Comparison of ENCODE assay signal across 16 cellular contexts in the genomic region with DNA sequence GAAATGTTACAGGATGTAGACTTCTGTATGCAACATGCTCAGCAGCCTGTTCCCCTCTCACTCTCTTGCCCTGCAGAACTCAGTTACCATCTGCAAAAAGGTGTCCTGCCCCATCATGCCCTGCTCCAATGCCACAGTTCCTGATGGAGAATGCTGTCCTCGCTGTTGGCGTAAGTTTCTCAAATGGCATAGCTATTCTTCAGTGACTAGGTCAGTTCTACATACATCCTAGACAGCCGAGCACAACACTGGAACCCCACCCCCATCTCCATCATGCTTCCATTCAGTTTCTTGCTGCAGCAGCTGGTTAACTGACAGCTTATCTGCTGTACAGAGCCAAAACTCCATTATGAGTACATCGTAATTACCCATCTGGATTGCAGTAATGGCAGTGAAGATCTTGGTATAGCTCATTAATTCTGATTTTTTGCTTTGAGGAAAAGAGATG. TPM values are rescaled to one million over a fixed set of nuclear protein-coding genes. Genes with fewer than 3 reads are reported as not detected.
DNase-seq lines count a peak whose midpoint lies in the region; ATAC-seq, FAIRE-seq and TF ChIP-seq lines count a peak whose summit lies in the region.
"Had no signal": no experiment of that assay in that cellular context is flagged by ENCODE, and none has a peak within 500 bp of the region (broad histone marks: within the 10 kb centered on the region; RNA-seq: fewer than 3 reads in every experiment).

No MANE protein-coding gene starts in this region.

- no peak overlapping the region for H3K9ac ChIP-seq in rectal smooth muscle tissue (ENCODE audit: low read length)

- TF ChIP-seq EP300 in upper lobe of left lung (IDR thresholded peaks at IDR 0.05): no peak

- TF ChIP-seq CTCF in RWPE2 (IDR thresholded peaks at IDR 0.05; ENCODE audit: poor library complexity, severe bottlenecking) (no peak), fibroblast of mammary gland (conservative IDR thresholded peaks at IDR 0.05; ENCODE audit: control insufficient read depth, insufficient read depth, low read depth, low read length) (no peak), upper lobe of left lung (IDR thresholded peaks at IDR 0.05) (no peak)

- intact Hi-C loops in head of caudate nucleus (cut with DNase I): no loop called here

- H3K4me3 ChIP-seq in RWPE2 (ENCODE audit: severe bottlenecking) (no peak overlapping the region), fibroblast of mammary gland (ENCODE audit: control insufficient read depth, low read depth, low read length) (no peak overlapping the region), rectal smooth muscle tissue (ENCODE audit: low read length) (peak overlapping the region; percentile 49), upper lobe of left lung (peak overlapping the region in 1 of 4 donors; percentile 61)

- H3K9me3 ChIP-seq in RWPE2 (ENCODE audit: severe bottlenecking) (no peaks in the 10 kb centered on the region), upper lobe of left lung (no peaks in the 10 kb centered on the region)

- DNase-seq in DMS 273 treated with DMSO at 0.1 percent for 48 hours (lab: John Stamatoyannopoulos, UW): peak; percentile 34
- DNase-seq in RWPE2 (ENCODE audit: low spot score): no peak
- peak; percentile 21 for DNase-seq in fibroblast of mammary gland (ENCODE audit: low read depth)
- no peak for DNase-seq in head of caudate nucleus
- DNase-seq in SHP77 treated with DMSO at 0.1 percent for 48 hours (lab: John Stamatoyannopoulos, UW): no peak
- DNase-seq in frontal cortex (ENCODE audit: low spot score in 2 of 2): no peak
- DNase-seq in upper lobe of left lung: no peak
- DNase-seq: activated T-cell treated with anti-CD3 and anti-CD28 coated beads for 4 hours; aorta; CD8-positive, alpha-beta T cell; NCI-H446 treated with DMSO at 0.1 percent for 48 hours; nephron progenitor cell; stimulated activated CD4-positive, alpha-beta T cell treated with anti-CD3 and anti-CD28 coated beads, Interleukin-15, amount 100 ng/mL, for 24 hours; stimulated activated CD8-positive, alpha-beta memory T cell treated with anti-CD3 and anti-CD28 coated beads, Interleukin-4, amount 100 ng/mL, for 48 hours had no signal

- H3K36me3 ChIP-seq in RWPE2 (ENCODE audit: low read depth) (peaks cover 95% of the 10 kb centered on the region), rectal smooth muscle tissue (ENCODE audit: control insufficient read depth, insufficient read depth, low read length) (peaks cover 68% of the 10 kb centered on the region), upper lobe of left lung (peaks cover under 1 to 85% (median 44%) of the 10 kb centered on the region in 4 donors)

- H3K27me3 ChIP-seq in RWPE2 (ENCODE audit: insufficient read depth, poor library complexity, severe bottlenecking): no peaks in the 10 kb centered on the region
- H3K27me3 ChIP-seq in rectal smooth muscle tissue (ENCODE audit: control insufficient read depth, insufficient read depth, low read length): no peaks in the 10 kb centered on the region
- H3K27me3 ChIP-seq in upper lobe of left lung: no peaks in the 10 kb centered on the region

- peak overlapping the region; percentile 95 for H3K27ac ChIP-seq in RWPE2 (ENCODE audit: poor library complexity, severe bottlenecking)
- peak overlapping the region; percentile 64 for H3K27ac ChIP-seq in rectal smooth muscle tissue (ENCODE audit: low read depth, low read length)
- peak overlapping the region in 2 of 4 donors; percentile 6 to 53 for H3K27ac ChIP-seq in upper lobe of left lung

- FAIRE-seq in frontal cortex (lab: Jason Lieb, UNC): no peak

- H3K4me1 ChIP-seq in RWPE2 (ENCODE audit: insufficient read depth, poor library complexity, severe bottlenecking): peaks cover 10% of the 10 kb centered on the region
- H3K4me1 ChIP-seq in rectal smooth muscle tissue (ENCODE audit: control insufficient read depth, insufficient read depth, low read length): peaks cover 49% of the 10 kb centered on the region
- H3K4me1 ChIP-seq in upper lobe of left lung: peaks cover 0 to 23% (median 15%) of the 10 kb centered on the region in 4 donors

- WGBS in upper lobe of left lung, 2 donors: 84 to 89% methylated on average over 4 of the region's 4 CpGs

- ATAC-seq in RWPE2 (ENCODE audit: low read depth): no peak
- ATAC-seq in upper lobe of left lung (ENCODE audit: low FRiP score in 2 of 2): no peak
- ATAC-seq: CD8-positive, alpha-beta T cell; Right ventricle myocardium inferior had no signal

- peak in 1 of 4 donors; percentile 14 for TF ChIP-seq POLR2A in upper lobe of left lung (IDR thresholded peaks at IDR 0.05)

RNA-seq across cellular contexts. Expression of gene THBS1, which starts 4.5 kb away (rescaled TPM):
- total RNA-seq in frontal cortex (57.1 TPM), upper lobe of left lung (100 to 1,000 TPM; 405 to 497 (median 457) TPM)

Comparison
In these comparisons a context has a peak if more than half of its experiments do, and no peak if none do; other contexts are left out.
1. DNase-seq: peak in DMS 273 treated with DMSO at 0.1 percent for 48 hours (single experiment) and fibroblast of mammary gland (single experiment); none in RWPE2 (single experiment), head of caudate nucleus (0 of 42), SHP77 treated with DMSO at 0.1 percent for 48 hours (single experiment), frontal cortex (0 of 2) and upper lobe of left lung (0 of 2).